In the genomic region with DNA sequence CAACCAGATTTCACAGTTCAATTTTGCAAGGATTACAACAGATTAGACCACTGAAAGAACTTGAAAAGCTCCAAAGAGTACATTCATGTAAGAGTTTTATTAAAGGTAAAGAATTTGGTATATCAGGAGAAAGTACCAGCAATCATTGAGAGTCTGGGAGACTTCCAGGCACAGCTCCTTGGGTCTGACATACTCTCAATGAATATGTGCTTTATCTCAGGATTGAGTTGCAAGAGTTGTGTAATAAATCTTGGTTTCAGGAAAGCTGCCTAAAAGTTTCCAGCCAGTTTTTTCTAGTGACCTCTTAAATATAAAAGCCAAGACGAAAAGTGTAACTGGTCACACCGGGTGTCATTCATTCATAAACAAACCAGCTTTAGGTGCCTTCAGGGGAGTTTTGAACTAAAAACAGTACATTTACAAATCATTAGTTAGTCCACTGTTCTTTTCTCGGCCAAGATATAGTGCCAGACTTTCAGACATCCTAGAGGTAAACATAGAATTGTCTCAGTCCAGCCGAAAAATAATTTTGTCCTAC, we compare ENCODE assay signal across 19 cellular contexts. TPM values are rescaled to one million over a fixed set of nuclear protein-coding genes. Genes with fewer than 3 reads are reported as not detected.
DNase-seq lines count a peak whose midpoint lies in the region; ATAC-seq and TF ChIP-seq lines count a peak whose summit lies in the region.
"Had no signal": no experiment of that assay in that cellular context is flagged by ENCODE, and none has a peak within 500 bp of the region (broad histone marks: within the 10 kb centered on the region; RNA-seq: fewer than 3 reads in every experiment).

No MANE protein-coding gene starts in this region.

- H3K4me1 ChIP-seq in upper lobe of right lung (no peaks in the 10 kb centered on the region), lower lobe of right lung (no peaks in the 10 kb centered on the region)

- H3K27ac ChIP-seq in upper lobe of right lung (no peak overlapping the region), lower lobe of right lung (no peak overlapping the region)
- H3K27ac ChIP-seq: 22Rv1 had no signal

- intact Hi-C loops in activated CD4-positive, alpha-beta T cell treated with anti-CD3 and anti-CD28 coated beads, Interleukin-2, amount 10 ng/mL, durations not matched to agents 24 days and 14 days (cut with micrococcal nuclease): no loop called here
- intact Hi-C loops in upper lobe of right lung (cut with DNase I): no loop called here
- intact Hi-C loops in lower lobe of right lung (cut with DNase I): no loop called here

- no peaks in the 10 kb centered on the region for H3K36me3 Mint-ChIP-seq in activated CD4-positive, alpha-beta T cell treated with anti-CD3 and anti-CD28 coated beads, Interleukin-2, amount 10 ng/mL, durations not matched to agents 24 days and 14 days (ENCODE audit: low read depth)
- H3K36me3 Mint-ChIP-seq in activated naive CD8-positive, alpha-beta T cell treated with anti-CD3 and anti-CD28 coated beads for 36 hours: no peaks in the 10 kb centered on the region
- H3K36me3 Mint-ChIP-seq: CD8-positive, alpha-beta T cell had no signal

- H3K36me3 ChIP-seq in upper lobe of right lung (no peaks in the 10 kb centered on the region), lower lobe of right lung (no peaks in the 10 kb centered on the region)

- no peaks in the 10 kb centered on the region for H3K27me3 ChIP-seq in upper lobe of right lung
- H3K27me3 ChIP-seq in lower lobe of right lung (ENCODE audit: low read depth): no peaks in the 10 kb centered on the region

- no peaks in the 10 kb centered on the region for H3K9me3 ChIP-seq in upper lobe of right lung
- no peaks in the 10 kb centered on the region for H3K9me3 ChIP-seq in lower lobe of right lung

- H3K27me3 Mint-ChIP-seq in activated CD4-positive, alpha-beta T cell treated with anti-CD3 and anti-CD28 coated beads, Interleukin-2, amount 10 ng/mL, durations not matched to agents 24 days and 14 days: no peaks in the 10 kb centered on the region
- peaks cover 3% of the 10 kb centered on the region for H3K27me3 Mint-ChIP-seq in activated naive CD8-positive, alpha-beta T cell treated with anti-CD3 and anti-CD28 coated beads for 36 hours

- TF ChIP-seq CTCF in choroid plexus epithelial cell (conservative IDR thresholded peaks at IDR 0.05; ENCODE audit: low read depth, low read length) (no peak), fibroblast of villous mesenchyme (IDR thresholded peaks at IDR 0.05; ENCODE audit: insufficient read depth, low read depth, low read length) (no peak), upper lobe of right lung (IDR thresholded peaks at IDR 0.05) (no peak), lower lobe of right lung (IDR thresholded peaks at IDR 0.05) (no peak)

- peak; percentile 38 for ATAC-seq in upper lobe of right lung
- no peak for ATAC-seq in activated CD4-positive, CD25-positive, alpha-beta regulatory T cell treated with anti-CD3 and anti-CD28 coated beads, Interleukin-2, amount 50 U/mL, for 24 hours
- no peak for ATAC-seq in lower lobe of right lung
- ATAC-seq: CD8-positive, alpha-beta T cell; Panc1 had no signal

- DNase-seq in activated CD4-positive, alpha-beta T cell treated with anti-CD3 and anti-CD28 coated beads, Interleukin-2, amount 10 ng/mL, durations not matched to agents 24 days and 14 days: peak; percentile 9
- no peak for DNase-seq in activated CD4-positive, alpha-beta T cell treated with anti-CD3 and anti-CD28 coated beads, Interleukin-2, amount 50 U/mL, for 4 hours
- DNase-seq in choroid plexus epithelial cell (ENCODE audit: low read depth) (peak; percentile 21), fibroblast of villous mesenchyme (ENCODE audit: low read depth) (peak; percentile 24), upper lobe of right lung (no peak), lower lobe of right lung (no peak)
- DNase-seq in activated naive CD8-positive, alpha-beta T cell treated with anti-CD3 and anti-CD28 coated beads for 36 hours: no peak
- DNase-seq: CD8-positive, alpha-beta T cell; DND-41; GDM1; GOT3; KBM-7; NCI-H1092; NCI-H187 treated with DMSO at 0.1 percent for 48 hours; NCI-H446 treated with DMSO at 0.1 percent for 48 hours; NCI-H748 treated with DMSO at 0.1 percent for 48 hours had no signal

- H3K9me3 Mint-ChIP-seq in activated CD4-positive, alpha-beta T cell treated with anti-CD3 and anti-CD28 coated beads, Interleukin-2, amount 10 ng/mL, durations not matched to agents 24 days and 14 days: no peaks in the 10 kb centered on the region
- H3K9me3 Mint-ChIP-seq in activated naive CD8-positive, alpha-beta T cell treated with anti-CD3 and anti-CD28 coated beads for 36 hours: no peaks in the 10 kb centered on the region
- H3K9me3 Mint-ChIP-seq: CD8-positive, alpha-beta T cell had no signal

- H3K4me3 ChIP-seq in choroid plexus epithelial cell (ENCODE audit: low read depth, low read length): no peak overlapping the region
- no peak overlapping the region for H3K4me3 ChIP-seq in fibroblast of villous mesenchyme (ENCODE audit: low read depth, low read length)
- no peak overlapping the region for H3K4me3 ChIP-seq in upper lobe of right lung
- H3K4me3 ChIP-seq in lower lobe of right lung: no peak overlapping the region

- no peak overlapping the region for H3K27ac Mint-ChIP-seq in activated CD4-positive, alpha-beta T cell treated with anti-CD3 and anti-CD28 coated beads, Interleukin-2, amount 10 ng/mL, durations not matched to agents 24 days and 14 days
- no peak overlapping the region for H3K27ac Mint-ChIP-seq in activated naive CD8-positive, alpha-beta T cell treated with anti-CD3 and anti-CD28 coated beads for 36 hours
- H3K27ac Mint-ChIP-seq: CD8-positive, alpha-beta T cell had no signal

- no peaks in the 10 kb centered on the region for H3K4me1 Mint-ChIP-seq in activated CD4-positive, alpha-beta T cell treated with anti-CD3 and anti-CD28 coated beads, Interleukin-2, amount 10 ng/mL, durations not matched to agents 24 days and 14 days
- no peaks in the 10 kb centered on the region for H3K4me1 Mint-ChIP-seq in activated naive CD8-positive, alpha-beta T cell treated with anti-CD3 and anti-CD28 coated beads for 36 hours

- H3K4me3 Mint-ChIP-seq in activated CD4-positive, alpha-beta T cell treated with anti-CD3 and anti-CD28 coated beads, Interleukin-2, amount 10 ng/mL, durations not matched to agents 24 days and 14 days: no peak overlapping the region
- H3K4me3 Mint-ChIP-seq in activated naive CD8-positive, alpha-beta T cell treated with anti-CD3 and anti-CD28 coated beads for 36 hours: no peak overlapping the region
- H3K4me3 Mint-ChIP-seq: CD8-positive, alpha-beta T cell had no signal

RNA-seq across cellular contexts. Expression of gene GJA1, which starts 21.5 kb away (rescaled TPM):
- not detected in 2 replicates for total RNA-seq in activated CD4-positive, alpha-beta T cell treated with anti-CD3 and anti-CD28 coated beads, Interleukin-2, amount 10 ng/mL, durations not matched to agents 24 days and 14 days
- total RNA-seq in fibroblast of villous mesenchyme: 512 and 834 TPM in 2 replicates
- total RNA-seq in upper lobe of right lung: 127 TPM
- 64.1 TPM for total RNA-seq in lower lobe of right lung
- under 1 TPM; 0.06 to 0.24 TPM for total RNA-seq in activated naive CD8-positive, alpha-beta T cell treated with anti-CD3 and anti-CD28 coated beads for 36 hours
- total RNA-seq: CD8-positive, alpha-beta T cell had no signal

Comparison
In these comparisons a context has a peak if more than half of its experiments do, and no peak if none do; other contexts are left out.
1. DNase-seq: peak in activated CD4-positive, alpha-beta T cell treated with anti-CD3 and anti-CD28 coated beads, Interleukin-2, amount 10 ng/mL, durations not matched to agents 24 days and 14 days (single experiment), choroid plexus epithelial cell (single experiment) and fibroblast of villous mesenchyme (single experiment); none in activated CD4-positive, alpha-beta T cell treated with anti-CD3 and anti-CD28 coated beads, Interleukin-2, amount 50 U/mL, for 4 hours (0 of 2), upper lobe of right lung (single experiment), lower lobe of right lung (single experiment) and activated naive CD8-positive, alpha-beta T cell treated with anti-CD3 and anti-CD28 coated beads for 36 hours (single experiment).
2. RNA of gene GJA1, which starts 21.5 kb away (total RNA-seq): 512 to 834 TPM in fibroblast of villous mesenchyme, 127 TPM in upper lobe of right lung (single experiment) and 64.1 TPM in lower lobe of right lung (single experiment); 0.06 to 0.24 TPM in activated naive CD8-positive, alpha-beta T cell treated with anti-CD3 and anti-CD28 coated beads for 36 hours and not detected in activated CD4-positive, alpha-beta T cell treated with anti-CD3 and anti-CD28 coated beads, Interleukin-2, amount 10 ng/mL, durations not matched to agents 24 days and 14 days; every median in the first group is over 10 times any median in the second.